In the genomic region with DNA sequence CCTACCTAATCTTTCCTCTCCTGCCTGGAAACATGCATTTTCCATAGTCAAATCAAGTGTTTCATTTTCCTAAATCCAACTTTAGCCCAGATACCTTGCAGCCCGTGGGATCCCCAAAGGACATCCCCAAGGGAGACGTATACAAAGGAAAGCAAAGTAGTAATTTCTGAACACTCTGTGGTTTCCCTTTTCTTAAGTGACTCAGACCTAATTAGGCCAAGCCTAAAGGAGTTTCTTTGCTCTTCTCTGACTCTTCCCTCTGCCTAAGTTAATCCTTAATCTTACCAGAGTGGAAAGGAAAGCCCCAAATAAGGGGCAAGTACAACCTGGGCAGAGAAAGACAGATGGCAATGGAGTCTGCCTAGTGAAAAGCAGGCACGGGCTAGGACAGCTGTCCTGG, we compare ENCODE assay signal across 13 cellular contexts.
DNase-seq lines count a peak whose midpoint lies in the region; ATAC-seq, FAIRE-seq and TF ChIP-seq lines count a peak whose summit lies in the region.
"Had no signal": no experiment of that assay in that cellular context is flagged by ENCODE, and none has a peak within 500 bp of the region (broad histone marks: within the 10 kb centered on the region; RNA-seq: fewer than 3 reads in every experiment).

No MANE protein-coding gene starts in this region.

- H3K36me3 ChIP-seq in astrocyte (ENCODE audit: insufficient read depth, low read length) = no peaks in the 10 kb centered on the region

- H3K4me1 Mint-ChIP-seq in astrocyte (ENCODE audit: low read depth, unreplicated experiment) = peaks cover 21% of the 10 kb centered on the region

- no peaks in the 10 kb centered on the region for H3K9me3 ChIP-seq in astrocyte (ENCODE audit: insufficient read depth, low read depth, low read length)

- DNase-seq in GM10266 (ENCODE audit: extremely low spot score) (peak; percentile 24), GM20000 (ENCODE audit: low spot score) (peak; percentile 37), astrocyte (ENCODE audit: low read depth) (peak; percentile 41), activated gamma-delta T cell (lab: John Stamatoyannopoulos, UW) (no peak), HT-29 (ENCODE audit: low spot score) (no peak)
- DNase-seq: activated effector memory CD4-positive, alpha-beta T cell treated with anti-CD3 and anti-CD28 coated beads, Interleukin-2, amount 50 U/mL, for 16 hours; CD4-positive, alpha-beta memory T cell; IMR-90; NCI-H446 treated with DMSO at 0.1 percent for 48 hours had no signal

- H3K27ac ChIP-seq in astrocyte (ENCODE audit: low read depth, low read length) = no peak overlapping the region

- H3K4me2 ChIP-seq in astrocyte (ENCODE audit: low read length) = no peak overlapping the region

- H3K27me3 Mint-ChIP-seq in astrocyte (ENCODE audit: low read depth, unreplicated experiment) = no peaks in the 10 kb centered on the region

- H3K4me3 ChIP-seq in astrocyte (ENCODE audit: insufficient read depth, low read depth, low read length) = no peak overlapping the region

- FAIRE-seq in astrocyte (lab: Jason Lieb, UNC) = no peak

- no peaks in the 10 kb centered on the region for H3K79me2 ChIP-seq in astrocyte (ENCODE audit: insufficient read depth, low read length)

- peak; percentile 87 for ATAC-seq in HG03108 (IDR thresholded peaks at IDR 0.05; ENCODE audit: unreplicated experiment)
- ATAC-seq in GM21528 (IDR thresholded peaks at IDR 0.05; ENCODE audit: low FRiP score, unreplicated experiment) = no peak
- ATAC-seq in GM19351 (IDR thresholded peaks at IDR 0.05; ENCODE audit: unreplicated experiment) = no peak

- H3K4me3 Mint-ChIP-seq in astrocyte (ENCODE audit: unreplicated experiment) = no peak overlapping the region
- H3K4me3 Mint-ChIP-seq: T-helper 1 cell treated with Interleukin-12 subunit alpha and Interleukin-12 subunit beta and Interleukin-4 antibody, amounts not matched to agents 30 μg/mL and 1 μg/mL, for 36 hours had no signal

- no peak overlapping the region for H3K27ac Mint-ChIP-seq in astrocyte (ENCODE audit: unreplicated experiment)
- H3K27ac Mint-ChIP-seq: T-helper 1 cell treated with Interleukin-12 subunit alpha and Interleukin-12 subunit beta and Interleukin-4 antibody, amounts not matched to agents 30 μg/mL and 1 μg/mL, for 36 hours had no signal

- peaks cover 10% of the 10 kb centered on the region for H3K4me1 ChIP-seq in astrocyte (ENCODE audit: insufficient read depth, low read length)

- H3K9me3 Mint-ChIP-seq in astrocyte (ENCODE audit: unreplicated experiment) = no peaks in the 10 kb centered on the region
- H3K9me3 Mint-ChIP-seq: T-helper 1 cell treated with Interleukin-12 subunit alpha and Interleukin-12 subunit beta and Interleukin-4 antibody, amounts not matched to agents 30 μg/mL and 1 μg/mL, for 36 hours had no signal

- no peak overlapping the region for H3K9ac ChIP-seq in astrocyte (ENCODE audit: low read length)

- no peaks in the 10 kb centered on the region for H3K36me3 Mint-ChIP-seq in astrocyte (ENCODE audit: low read depth, unreplicated experiment)
- H3K36me3 Mint-ChIP-seq: CD4-positive, alpha-beta memory T cell had no signal

- no peak overlapping the region for H2AFZ ChIP-seq in astrocyte (ENCODE audit: low read depth, low read length)

- TF ChIP-seq CTCF in GM10266 (IDR thresholded peaks at IDR 0.05; ENCODE audit: control insufficient read depth, insufficient read depth, low read depth, missing control alignments) = no peak
- TF ChIP-seq CTCF in GM20000 (IDR thresholded peaks at IDR 0.05; ENCODE audit: extremely low read depth, missing control alignments) = no peak
- no peak for TF ChIP-seq CTCF in astrocyte (IDR thresholded peaks at IDR 0.05; ENCODE audit: insufficient read depth, low read depth, low read length)

- no peaks in the 10 kb centered on the region for H3K27me3 ChIP-seq in astrocyte (ENCODE audit: insufficient read depth, low read length)

- H4K20me1 ChIP-seq in astrocyte (ENCODE audit: insufficient read depth, low read length) = no peaks in the 10 kb centered on the region

Comparison
In these comparisons a context has a peak if more than half of its experiments do, and no peak if none do; other contexts are left out.
1. DNase-seq: peak in GM10266 (single experiment), GM20000 (single experiment) and astrocyte (single experiment); none in activated gamma-delta T cell (single experiment) and HT-29 (single experiment).